ENCODE assay signal across 1 cellular context in the genomic region with DNA sequence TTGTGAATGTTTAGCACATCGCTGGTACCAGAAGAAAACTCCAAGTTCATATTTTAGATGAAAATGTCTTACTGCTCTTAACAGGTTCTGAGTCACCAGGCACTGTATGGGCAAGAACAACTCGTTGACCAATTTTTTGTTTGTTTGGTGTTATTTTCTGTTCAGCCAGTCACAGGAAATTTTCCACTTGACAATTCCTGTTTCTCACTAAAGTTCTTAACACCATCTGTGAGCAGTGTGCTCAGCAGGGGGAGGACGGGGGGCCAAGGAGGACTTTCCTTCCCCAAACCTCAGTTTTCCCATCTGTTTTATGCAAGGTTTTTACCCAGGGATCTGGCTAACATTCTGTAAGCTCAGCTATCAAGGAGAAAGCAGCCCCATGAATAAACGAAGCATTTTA.
A peak's percentile ranks its signal among the peaks of the same experiment; 100 is the strongest.
TF ChIP-seq lines count a peak whose summit lies in the region.

No MANE protein-coding gene starts in this region.

TF ChIP-seq in HepG2, 621 proteins besides CTCF, POLR2A, EP300 and RAD21:
- TF ChIP-seq, protein P1, sequence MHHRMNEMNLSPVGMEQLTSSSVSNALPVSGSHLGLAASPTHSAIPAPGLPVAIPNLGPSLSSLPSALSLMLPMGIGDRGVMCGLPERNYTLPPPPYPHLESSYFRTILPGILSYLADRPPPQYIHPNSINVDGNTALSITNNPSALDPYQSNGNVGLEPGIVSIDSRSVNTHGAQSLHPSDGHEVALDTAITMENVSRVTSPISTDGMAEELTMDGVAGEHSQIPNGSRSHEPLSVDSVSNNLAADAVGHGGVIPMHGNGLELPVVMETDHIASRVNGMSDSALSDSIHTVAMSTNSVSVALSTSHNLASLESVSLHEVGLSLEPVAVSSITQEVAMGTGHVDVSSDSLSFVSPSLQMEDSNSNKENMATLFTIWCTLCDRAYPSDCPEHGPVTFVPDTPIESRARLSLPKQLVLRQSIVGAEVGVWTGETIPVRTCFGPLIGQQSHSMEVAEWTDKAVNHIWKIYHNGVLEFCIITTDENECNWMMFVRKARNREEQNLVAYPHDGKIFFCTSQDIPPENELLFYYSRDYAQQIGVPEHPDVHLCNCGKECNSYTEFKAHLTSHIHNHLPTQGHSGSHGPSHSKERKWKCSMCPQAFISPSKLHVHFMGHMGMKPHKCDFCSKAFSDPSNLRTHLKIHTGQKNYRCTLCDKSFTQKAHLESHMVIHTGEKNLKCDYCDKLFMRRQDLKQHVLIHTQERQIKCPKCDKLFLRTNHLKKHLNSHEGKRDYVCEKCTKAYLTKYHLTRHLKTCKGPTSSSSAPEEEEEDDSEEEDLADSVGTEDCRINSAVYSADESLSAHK (CRISPR knock-in tag; IDR thresholded peaks at IDR 0.05; ENCODE audit: borderline replicate concordance): no peak
- TF ChIP-seq ZNF629 (CRISPR knock-in tag; conservative IDR thresholded peaks at IDR 0.05): peak; percentile 58; the same call in 1 of the 2 replicates
